In the genomic region with DNA sequence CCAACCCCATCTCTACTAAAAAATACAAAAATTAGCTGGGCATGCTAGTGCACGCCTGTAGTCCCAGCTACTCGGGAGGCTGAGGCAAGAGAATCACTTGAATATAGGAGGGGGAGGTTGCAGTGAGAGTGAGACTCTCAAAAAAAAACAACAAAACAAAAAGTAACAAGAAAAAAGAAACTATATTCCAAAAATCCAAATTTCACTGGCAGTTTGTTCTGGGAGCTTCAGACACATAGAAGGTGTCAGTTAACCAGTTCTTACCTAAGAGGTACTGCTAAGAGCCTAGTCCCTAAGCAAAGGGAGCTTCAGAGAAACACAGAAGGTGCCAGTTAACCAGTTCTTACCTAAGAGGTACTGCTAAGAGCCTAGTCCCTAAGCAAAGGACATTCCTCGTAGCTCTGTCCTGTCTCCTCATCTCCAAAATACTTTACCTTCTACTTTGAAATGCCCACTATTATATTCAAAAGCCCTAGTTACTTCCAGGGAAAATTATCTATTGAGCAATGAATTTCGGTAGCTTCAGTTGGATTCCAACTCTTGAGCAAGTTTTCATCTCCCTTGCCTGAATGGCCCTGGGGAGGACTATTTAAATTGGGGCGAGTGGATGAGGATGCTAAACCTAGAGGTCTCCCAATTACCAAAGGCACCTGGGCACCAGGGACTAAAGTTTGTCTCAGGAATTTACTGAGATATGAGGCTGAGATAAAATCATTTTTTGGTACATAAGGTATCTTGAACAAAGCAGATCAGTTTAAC, we compare ENCODE assay signal across 11 cellular contexts. TPM values are rescaled to one million over a fixed set of nuclear protein-coding genes. Genes with fewer than 3 reads are reported as not detected.
DNase-seq lines count a peak whose midpoint lies in the region; ATAC-seq and TF ChIP-seq lines count a peak whose summit lies in the region.
"Had no signal": no experiment of that assay in that cellular context is flagged by ENCODE, and none has a peak within 500 bp of the region (broad histone marks: within the 10 kb centered on the region; RNA-seq: fewer than 3 reads in every experiment).

No MANE protein-coding gene starts in this region.

- H3K27ac Mint-ChIP-seq in CD8-positive, alpha-beta T cell, result peak overlapping the region; percentile 99
- H3K27ac Mint-ChIP-seq in MCF 10A (ENCODE audit: low read depth, unreplicated experiment) (no peak overlapping the region), nephron (no peak overlapping the region)

- POLR2A ChIA-PET in CD8-positive, alpha-beta T cell (lab: Charles Lee), result interaction anchor here (0.6 to 9.6 kb wide), 14 partner anchors 24 to 1744 kb away, joined by 3 to 1910 read pairs (median 3); a partner anchor contains a TSS
- POLR2A ChIA-PET in MCF 10A (lab: Yijun Ruan, JAX), result interaction anchor here (0.6 to 12.5 kb wide), 30 partner anchors 8 to 1766 kb away, joined by 3 to 1660 read pairs (median 14); a partner anchor contains a TSS

- H3K4me1 ChIP-seq in CD8-positive, alpha-beta T cell (ENCODE audit: insufficient read depth, low read length), result peaks cover 34% of the 10 kb centered on the region
- H3K4me1 ChIP-seq in upper lobe of left lung, result peaks cover 28 to 47% (median 37%) of the 10 kb centered on the region in 4 donors

- H3K27me3 ChIP-seq in CD8-positive, alpha-beta T cell (ENCODE audit: insufficient read depth, low read length), result no peaks in the 10 kb centered on the region
- no peaks in the 10 kb centered on the region for H3K27me3 ChIP-seq in upper lobe of left lung

- no peak for TF ChIP-seq CTCF in CD8-positive, alpha-beta T cell (IDR thresholded peaks at IDR 0.05)
- TF ChIP-seq CTCF in MCF 10A (IDR thresholded peaks at IDR 0.05; ENCODE audit: unreplicated experiment) (no peak), nephron (IDR thresholded peaks at IDR 0.05; ENCODE audit: unreplicated experiment in 3 of 3) (no peak), upper lobe of left lung (IDR thresholded peaks at IDR 0.05) (no peak)

- H3K4me1 Mint-ChIP-seq in CD8-positive, alpha-beta T cell (ENCODE audit: low read depth), result peaks cover 51% of the 10 kb centered on the region
- H3K4me1 Mint-ChIP-seq in MCF 10A (ENCODE audit: insufficient read depth, unreplicated experiment) (peaks cover 16% of the 10 kb centered on the region), nephron (peaks cover 15% of the 10 kb centered on the region)

- intact Hi-C loops in CD8-positive, alpha-beta T cell (cut with DNase I, micrococcal nuclease), result no loop called here
- intact Hi-C loops in MCF 10A (cut with micrococcal nuclease), result no loop called here

- 70 to 72% methylated on average over 5 of the region's 5 CpGs for WGBS in upper lobe of left lung, 2 donors

- no peak for TF ChIP-seq POLR2A in upper lobe of left lung (IDR thresholded peaks at IDR 0.05)

- no peak overlapping the region for H3K4me3 ChIP-seq in CD8-positive, alpha-beta T cell (ENCODE audit: low read depth, low read length)
- H3K4me3 ChIP-seq in upper lobe of left lung, result peak overlapping the region in 2 of 4 donors; percentile 72 to 75

- H3K27me3 Mint-ChIP-seq in CD8-positive, alpha-beta T cell (ENCODE audit: low read depth), result no peaks in the 10 kb centered on the region
- H3K27me3 Mint-ChIP-seq in MCF 10A (ENCODE audit: insufficient read depth, unreplicated experiment), result no peaks in the 10 kb centered on the region
- H3K27me3 Mint-ChIP-seq in nephron (ENCODE audit: low read depth), result no peaks in the 10 kb centered on the region

- no peaks in the 10 kb centered on the region for H3K9me3 Mint-ChIP-seq in CD8-positive, alpha-beta T cell
- no peaks in the 10 kb centered on the region for H3K9me3 Mint-ChIP-seq in MCF 10A (ENCODE audit: unreplicated experiment)
- H3K9me3 Mint-ChIP-seq in nephron, result no peaks in the 10 kb centered on the region

- no TSS peak for BruUV-seq in MCF 10A (replicated peaks; lab: Mats Ljungman, UMichigan)

- no peak for ATAC-seq in CD8-positive, alpha-beta T cell
- no peak for ATAC-seq in GM21825 (IDR thresholded peaks at IDR 0.05; ENCODE audit: unreplicated experiment)
- ATAC-seq in upper lobe of left lung (ENCODE audit: low FRiP score in 2 of 2), result no peak
- ATAC-seq: HCT116 had no signal

- no peak for TF ChIP-seq EP300 in upper lobe of left lung (IDR thresholded peaks at IDR 0.05)

- no peak overlapping the region for H3K27ac ChIP-seq in CD8-positive, alpha-beta T cell (ENCODE audit: low read depth, low read length)
- no peak overlapping the region for H3K27ac ChIP-seq in upper lobe of left lung

- peak overlapping the region; percentile 94 for H3K4me3 Mint-ChIP-seq in CD8-positive, alpha-beta T cell
- H3K4me3 Mint-ChIP-seq in MCF 10A (ENCODE audit: unreplicated experiment) (peak overlapping the region; percentile 98), nephron (peak overlapping the region; percentile 94 to 96 (median 95))

- no peak for DNase-seq in CD8-positive, alpha-beta T cell
- DNase-seq in NAMALWA (ENCODE audit: low spot score) (peak; percentile 41), MCF 10A (ENCODE audit: unreplicated experiment) (no peak), NCI-H510A (lab: John Stamatoyannopoulos, UW) (no peak), upper lobe of left lung (no peak), DMS79 (lab: John Stamatoyannopoulos, UW) (no peak)
- DNase-seq: anterior cingulate cortex, NCI-H146 had no signal

- no peaks in the 10 kb centered on the region for H3K36me3 ChIP-seq in CD8-positive, alpha-beta T cell (ENCODE audit: insufficient read depth, low read length)
- peaks cover 6 to 36% (median 12%) of the 10 kb centered on the region in 4 donors for H3K36me3 ChIP-seq in upper lobe of left lung

- H3K9me3 ChIP-seq in CD8-positive, alpha-beta T cell (ENCODE audit: low read length), result no peaks in the 10 kb centered on the region
- H3K9me3 ChIP-seq in upper lobe of left lung, result no peaks in the 10 kb centered on the region

- CTCF ChIA-PET in CD8-positive, alpha-beta T cell (lab: Charles Lee), result interaction anchor here (1.0 to 6.3 kb wide), 2 partner anchors 29 to 40 kb away, joined by 3 to 62 read pairs; a partner anchor contains a TSS
- CTCF ChIA-PET in MCF 10A (lab: Yijun Ruan, JAX), result no interaction called here

- H3K36me3 Mint-ChIP-seq in CD8-positive, alpha-beta T cell, result peaks cover 77% of the 10 kb centered on the region
- H3K36me3 Mint-ChIP-seq in MCF 10A (ENCODE audit: insufficient read depth, unreplicated experiment) (peaks cover 93% of the 10 kb centered on the region), nephron (ENCODE audit: low read depth) (peaks cover 41% of the 10 kb centered on the region)

RNA-seq across cellular contexts. Expression of a gene that starts 41.0 kb away (rescaled TPM):
- under 1 TPM; 0.30 to 0.44 TPM for total RNA-seq in CD8-positive, alpha-beta T cell
- total RNA-seq in MCF 10A (2022), result 2.8 and 5.2 TPM in 2 replicates
- 10 to 100 TPM in 2 of 6 donors, 1 to 10 TPM in 4; 3.8 to 26.2 (median 8.5) TPM for total RNA-seq in upper lobe of left lung
